15 cellular contexts compared by ENCODE assay signal in genomic region chr1:63704443-63704842, GRCh38.
A peak's percentile ranks its signal among the peaks of the same experiment; 100 is the strongest.
DNase-seq lines count a peak whose midpoint lies in the region; ATAC-seq, FAIRE-seq and TF ChIP-seq lines count a peak whose summit lies in the region.
"Had no signal": no experiment of that assay in that cellular context is flagged by ENCODE, and none has a peak within 500 bp of the region (broad histone marks: within the 10 kb centered on the region; RNA-seq: fewer than 3 reads in every experiment).

No MANE protein-coding gene starts in this region.

- H3K4me3 ChIP-seq in Panc1 (ENCODE audit: low read depth in 2 of 2, low read length in 2 of 2) (no peak overlapping the region), fibroblast of pulmonary artery (replicated peaks; ENCODE audit: low read depth, low read length) (no peak overlapping the region), trophoblast cell (ENCODE audit: low read depth, low read length) (no peak overlapping the region), heart left ventricle (no peak overlapping the region)
- H3K4me3 ChIP-seq: SJCRH30, spleen had no signal

- H3K79me1 ChIP-seq in trophoblast cell (ENCODE audit: low read length) = no peaks in the 10 kb centered on the region

- DNase-seq in EL (peak; percentile 8), Panc1 (ENCODE audit: low read depth, low spot score) (no peak), fibroblast of pulmonary artery (ENCODE audit: low read depth) (peak; percentile 17), trophoblast cell (no peak), frontal cortex (ENCODE audit: low spot score in 2 of 2) (no peak), heart left ventricle (no peak), NCI-H524 treated with DMSO at 0.1 percent for 48 hours (lab: John Stamatoyannopoulos, UW) (no peak)
- DNase-seq: activated CD4-positive, alpha-beta T cell treated with anti-CD3 and anti-CD28 coated beads, Interleukin-2, amount 50 U/mL, for 48 hours; activated T-cell treated with anti-CD3 and anti-CD28 coated beads, Interleukin-2, amount 50 U/mL, for 72 hours; amniotic stem cell; nucleus accumbens; SJCRH30; spleen had no signal

- ATAC-seq in Panc1 = peak; percentile 52; the same call in 1 of the 2 replicates
- ATAC-seq in heart left ventricle = no peak
- no peak for ATAC-seq in GM18858 (IDR thresholded peaks at IDR 0.05; ENCODE audit: unreplicated experiment)
- ATAC-seq: activated T-cell treated with anti-CD3 and anti-CD28 coated beads, Interleukin-2, amount 50 U/mL, for 72 hours had no signal

- CTCF ChIA-PET in Panc1 (lab: Charles Lee) = no interaction called here

- no peak overlapping the region for H3K14ac ChIP-seq in trophoblast cell (ENCODE audit: low read length)

- no peak for FAIRE-seq in frontal cortex (lab: Jason Lieb, UNC)
- FAIRE-seq: HTR-8/SVneo had no signal

- in situ Hi-C loops in Panc1 (cut with HindIII; ENCODE audit: low pct_unique_long_range_greater_than_20kb, low sequenced_read_pairs) = no loop called here

- H3K9me3 ChIP-seq in Panc1 (ENCODE audit: control insufficient read depth, insufficient read depth, low read depth, low read length) (no peaks in the 10 kb centered on the region), trophoblast cell (ENCODE audit: insufficient read depth, low read depth, low read length) (no peaks in the 10 kb centered on the region), heart left ventricle (no peaks in the 10 kb centered on the region)
- H3K9me3 ChIP-seq: SJCRH30, spleen had no signal

- H3K4ac ChIP-seq in trophoblast cell (ENCODE audit: low read depth, low read length) = no peak overlapping the region

- H4K91ac ChIP-seq in trophoblast cell (ENCODE audit: low read depth, low read length) = no peak overlapping the region

- POLR2A ChIA-PET in Panc1 (lab: Charles Lee) = interaction anchor here (0.6 kb wide), 1 partner anchor 17 kb away, joined by 4 read pairs; no protein-coding TSS in a partner anchor

- H3K36me3 ChIP-seq in Panc1 (ENCODE audit: control insufficient read depth, insufficient read depth, low read length) = no peaks in the 10 kb centered on the region
- no peaks in the 10 kb centered on the region for H3K36me3 ChIP-seq in trophoblast cell (ENCODE audit: control insufficient read depth in 1 of 2, insufficient read depth in 2 of 2, low read length in 2 of 2)
- H3K36me3 ChIP-seq in heart left ventricle = no peaks in the 10 kb centered on the region
- H3K36me3 ChIP-seq: SJCRH30, spleen had no signal

- no TSS peak for BruUV-seq in Panc1 (replicated peaks; lab: Mats Ljungman, UMichigan)

- H3K23ac ChIP-seq in trophoblast cell (ENCODE audit: low read length) = no peak overlapping the region

- H3K4me1 ChIP-seq in Panc1 (ENCODE audit: control insufficient read depth, insufficient read depth, low read length) = peaks cover 34% of the 10 kb centered on the region
- peaks cover 4 to 6% of the 10 kb centered on the region in 2 experiments for H3K4me1 ChIP-seq in trophoblast cell (ENCODE audit: control insufficient read depth in 1 of 2, insufficient read depth in 2 of 2, low read length in 2 of 2)
- peaks cover 0 to 23% (median 6%) of the 10 kb centered on the region in 12 donors for H3K4me1 ChIP-seq in heart left ventricle
- H3K4me1 ChIP-seq: SJCRH30 had no signal

- H2BK120ac ChIP-seq in trophoblast cell (ENCODE audit: insufficient read depth, low read length, poor library complexity) = no peak overlapping the region

- no peak overlapping the region for H2AK5ac ChIP-seq in trophoblast cell (ENCODE audit: low read length)

- no peak overlapping the region for H2AFZ ChIP-seq in trophoblast cell (ENCODE audit: insufficient read depth, low read length, poor library complexity)

- no peak overlapping the region for H4K12ac ChIP-seq in trophoblast cell (ENCODE audit: low read depth, low read length)

- peak overlapping the region; percentile 62; the same call in 1 of the 2 replicates for H3K27ac ChIP-seq in Panc1 (ENCODE audit: low read length)
- H3K27ac ChIP-seq in trophoblast cell (ENCODE audit: low read depth, low read length) = peak overlapping the region; percentile 11
- no peak overlapping the region for H3K27ac ChIP-seq in heart left ventricle
- H3K27ac ChIP-seq: SJCRH30 had no signal

- no CpG with 5 or more reads among the region's 3 CpGs for WGBS in trophoblast cell (ENCODE audit: extremely low coverage, insufficient coverage, insufficient read length)
- WGBS in heart left ventricle, 4 donors = 62 to 82% (median 71%) methylated on average over 3 of the region's 3 CpGs

- H3K27me3 ChIP-seq in Panc1 (ENCODE audit: control insufficient read depth, insufficient read depth, low read length) (no peaks in the 10 kb centered on the region), trophoblast cell (ENCODE audit: insufficient read depth, low read length) (no peaks in the 10 kb centered on the region), heart left ventricle (no peaks in the 10 kb centered on the region)
- H3K27me3 ChIP-seq: spleen had no signal

- TF ChIP-seq CTCF in Panc1 (IDR thresholded peaks at IDR 0.05) (no peak), fibroblast of pulmonary artery (IDR thresholded peaks at IDR 0.05; ENCODE audit: low read length, missing control alignments) (no peak), heart left ventricle (IDR thresholded peaks at IDR 0.05) (no peak)

- H3K18ac ChIP-seq in trophoblast cell (ENCODE audit: low read length) = no peak overlapping the region

- H4K8ac ChIP-seq in trophoblast cell (ENCODE audit: low read depth, low read length) = no peak overlapping the region

- no peak overlapping the region for H3K4me2 ChIP-seq in trophoblast cell (ENCODE audit: low read length)

- peak overlapping the region; percentile 54 for H2BK12ac ChIP-seq in trophoblast cell (ENCODE audit: low read length)

- H2BK5ac ChIP-seq in trophoblast cell (ENCODE audit: low read depth, low read length, poor library complexity) = peak overlapping the region; percentile 58

- H3K9ac ChIP-seq in trophoblast cell (ENCODE audit: low read length) = no peak overlapping the region

- TF ChIP-seq POLR2A in heart left ventricle (IDR thresholded peaks at IDR 0.05) = no peak

- no peaks in the 10 kb centered on the region for H3K79me2 ChIP-seq in trophoblast cell (ENCODE audit: control insufficient read depth, insufficient read depth, low read length, poor library complexity)

- intact Hi-C loops in Panc1 (cut with micrococcal nuclease; ENCODE audit: unreplicated experiment) (no loop called here), heart left ventricle (cut with DNase I) (loop anchor here in 3 of 10 donors (5.0 to 10.0 kb wide), 2 partner anchors 68 to 70 kb away; partner anchors contain the start of gene ROR1 (in 3 of the 3))

Comparison
In these comparisons a context has a peak if more than half of its experiments do, and no peak if none do; other contexts are left out.
1. DNase-seq: peak in EL (single experiment) and fibroblast of pulmonary artery (single experiment); none in Panc1 (single experiment), trophoblast cell (0 of 2), frontal cortex (0 of 2), heart left ventricle (0 of 5) and NCI-H524 treated with DMSO at 0.1 percent for 48 hours (single experiment).
2. H3K27ac ChIP-seq: peak in Panc1 (single experiment) and trophoblast cell (single experiment); none in heart left ventricle (0 of 12).